ENCODE assay signal across 25 cellular contexts in genomic region chr4:6018331-6018730, GRCh38. TPM values are rescaled to one million over a fixed set of nuclear protein-coding genes. Genes with fewer than 3 reads are reported as not detected.
"Had no signal": no experiment of that assay in that cellular context is flagged by ENCODE, and none has a peak within 500 bp of the region (broad histone marks: within the 10 kb centered on the region; RNA-seq: fewer than 3 reads in every experiment).

Gene C4orf50 (minus strand): TSS chr4:6018431.

- H3K9me3 Mint-ChIP-seq: naive thymus-derived CD8-positive, alpha-beta T cell; stimulated activated naive CD8-positive, alpha-beta T cell treated with anti-CD3 and anti-CD28 coated beads, Interleukin-15, Interleukin-2, amounts not matched to agents 100 ng/mL and 50 ng/mL, for 24 hours had no signal

- DNase-seq: effector CD8-positive, alpha-beta T cell; foreskin melanocyte; heart right ventricle; islet precursor cell; mucosa of descending colon; naive thymus-derived CD8-positive, alpha-beta T cell; retina; spleen; stimulated activated CD4-positive, alpha-beta T cell treated with anti-CD3 and anti-CD28 coated beads, Interleukin-15, amount 100 ng/mL, for 24 hours; stimulated activated CD4-positive, alpha-beta T cell treated with anti-CD3 and anti-CD28 coated beads, Interleukin-1b, Interleukin-23, amount 100 ng/mL, for 48 hours; stimulated activated CD4-positive, alpha-beta T cell treated with anti-CD3 and anti-CD28 coated beads, Interleukin-4, amount 100 ng/mL, for 24 hours; testis; upper lobe of right lung had no signal

- H3K27ac ChIP-seq: coronary artery, heart right ventricle, parathyroid adenoma, prostate gland, spleen, testis, tibial nerve, upper lobe of right lung had no signal

- H3K36me3 ChIP-seq: heart right ventricle, prostate gland, spleen, tibial nerve, upper lobe of right lung had no signal

- H3K4me3 Mint-ChIP-seq: naive thymus-derived CD8-positive, alpha-beta T cell; stimulated activated memory B cell treated with anti-CD40 and anti-IgM and Interleukin-4, amounts not matched to agents 10 μg/mL and 1 μg/mL and 100 μg/mL, for 72 hours; stimulated activated naive CD8-positive, alpha-beta T cell treated with anti-CD3 and anti-CD28 coated beads, Interleukin-15, Interleukin-2, amounts not matched to agents 100 ng/mL and 50 ng/mL, for 24 hours had no signal

- H3K9ac ChIP-seq: parathyroid adenoma had no signal

- H3K4me1 ChIP-seq: heart right ventricle, parathyroid adenoma, prostate gland, tibial nerve, upper lobe of right lung had no signal

- ATAC-seq: heart right ventricle; left lobe of liver; mucosa of descending colon; naive thymus-derived CD8-positive, alpha-beta T cell; sciatic nerve; stimulated activated memory B cell treated with anti-CD40 and anti-IgM and Interleukin-4, amounts not matched to agents 10 μg/mL and 1 μg/mL and 100 μg/mL, for 72 hours; upper lobe of right lung had no signal

- H3K9me3 ChIP-seq: heart right ventricle, mucosa of descending colon, prostate gland, spleen, testis, tibial nerve, upper lobe of right lung had no signal

- H3K79me2 ChIP-seq: parathyroid adenoma had no signal

- H3K27ac Mint-ChIP-seq: stimulated activated memory B cell treated with anti-CD40 and anti-IgM and Interleukin-4, amounts not matched to agents 10 μg/mL and 1 μg/mL and 100 μg/mL, for 72 hours; stimulated activated naive CD8-positive, alpha-beta T cell treated with anti-CD3 and anti-CD28 coated beads, Interleukin-15, Interleukin-2, amounts not matched to agents 100 ng/mL and 50 ng/mL, for 24 hours had no signal

- H3K27me3 ChIP-seq: testis, tibial nerve had no signal

- H3K4me3 ChIP-seq: coronary artery, heart right ventricle, mucosa of descending colon, prostate gland, spleen, testis, tibial nerve, upper lobe of right lung had no signal

- H3K36me3 Mint-ChIP-seq: naive thymus-derived CD8-positive, alpha-beta T cell; stimulated activated memory B cell treated with anti-CD40 and anti-IgM and Interleukin-4, amounts not matched to agents 10 μg/mL and 1 μg/mL and 100 μg/mL, for 72 hours had no signal

RNA-seq across cellular contexts. Expression of gene C4orf50, which starts in this region (rescaled TPM):
- total RNA-seq: chondrocyte; glomerular endothelial cell; left lobe of liver; lower leg skin; naive thymus-derived CD8-positive, alpha-beta T cell; skeletal muscle tissue had no signal
- polyA plus RNA-seq: heart right ventricle; naive thymus-derived CD8-positive, alpha-beta T cell had no signal
